22 cellular contexts compared by ENCODE assay signal in genomic region chr2:97928591-97928990, GRCh38.
"Had no signal": no experiment of that assay in that cellular context is flagged by ENCODE, and none has a peak within 500 bp of the region (broad histone marks: within the 10 kb centered on the region; RNA-seq: fewer than 3 reads in every experiment).

No MANE protein-coding gene starts in this region.

- DNase-seq: activated CD4-positive, alpha-beta memory T cell treated with anti-CD3 and anti-CD28 coated beads for 36 hours; activated CD4-positive, alpha-beta T cell treated with anti-CD3 and anti-CD28 coated beads, Interleukin-2, amount 10 ng/mL, durations not matched to agents 24 days and 14 days; activated CD8-positive, alpha-beta memory T cell treated with anti-CD3 and anti-CD28 coated beads, Interleukin-2, amount 50 U/mL, for 4 hours; activated gamma-delta T cell; activated naive CD4-positive, alpha-beta T cell treated with anti-CD3 and anti-CD28 coated beads, Interleukin-2, amount 10 ng/mL, durations not matched to agents 7 days and 5 days; activated naive CD8-positive, alpha-beta T cell treated with anti-CD3 and anti-CD28 coated beads, Interleukin-2, amount 10 ng/mL, durations not matched to agents 7 days and 5 days; activated T-cell treated with anti-CD3 and anti-CD28 coated beads, Interleukin-2, amount 50 U/mL, for 24 hours; cortex of kidney; effector memory CD8-positive, alpha-beta T cell; erythroblast; gastrocnemius medialis; glutamatergic neuron; islet precursor cell; left ventricle myocardium superior; nucleus accumbens; pancreas; retina; stimulated activated CD4-positive, alpha-beta T cell treated with anti-CD3 and anti-CD28 coated beads, Interleukin-4, amount 100 ng/mL, for 24 hours; stomach; T-helper 9 cell; thyroid gland; upper lobe of left lung had no signal
